ENCODE assay signal across 25 cellular contexts in genomic region chr7:9186730-9187129, GRCh38.
"Had no signal": no experiment of that assay in that cellular context is flagged by ENCODE, and none has a peak within 500 bp of the region (broad histone marks: within the 10 kb centered on the region; RNA-seq: fewer than 3 reads in every experiment).

No MANE protein-coding gene starts in this region.

- FAIRE-seq: colon, endothelial cell of umbilical vein, frontal cortex, kidney had no signal

- DNase-seq: dermis blood vessel endothelial cell; dorsolateral prefrontal cortex; effector CD4-positive, alpha-beta T cell; effector memory CD4-positive, alpha-beta T cell; foreskin keratinocyte; heart left ventricle; hypothalamus; immature natural killer cell; islet precursor cell; kidney; kidney glomerular epithelial cell; left cardiac atrium; left lung; left ventricle myocardium superior; lower lobe of right lung; mesenchymal stem cell; mucosa of descending colon; naive B cell had no signal

- H3K4me2 ChIP-seq: hepatocyte had no signal

- H3K27ac ChIP-seq: coronary artery, dorsolateral prefrontal cortex, esophagus muscularis mucosa, foreskin keratinocyte, gastroesophageal sphincter, heart left ventricle, hepatocyte, left lung, lower lobe of right lung had no signal

- ATAC-seq: foreskin keratinocyte, gastroesophageal sphincter, heart left ventricle, left cardiac atrium, left lung, left ventricle myocardium superior, lower lobe of right lung, mucosa of descending colon had no signal

- H2AFZ ChIP-seq: hepatocyte had no signal

- H3K9me3 ChIP-seq: esophagus muscularis mucosa, gastroesophageal sphincter, left lung, lower lobe of right lung had no signal

- H3K4me1 ChIP-seq: esophagus muscularis mucosa, foreskin keratinocyte, gastroesophageal sphincter, heart left ventricle, left lung, lower lobe of right lung had no signal

- H3K36me3 ChIP-seq: esophagus muscularis mucosa, gastroesophageal sphincter, heart left ventricle, left lung, lower lobe of right lung had no signal

- H3K4me3 ChIP-seq: coronary artery, dorsolateral prefrontal cortex, esophagus muscularis mucosa, gastroesophageal sphincter, heart left ventricle, hepatocyte, left lung, lower lobe of right lung, mucosa of descending colon had no signal

- H3K27me3 ChIP-seq: dorsolateral prefrontal cortex, esophagus muscularis mucosa, foreskin keratinocyte, gastroesophageal sphincter, heart left ventricle, hepatocyte, left lung had no signal

- H3K79me2 ChIP-seq: hepatocyte had no signal
